ENCODE assay signal across 22 cellular contexts in genomic region chr1:2474933-2475371, GRCh38. TPM values are rescaled to one million over a fixed set of nuclear protein-coding genes. Genes with fewer than 3 reads are reported as not detected.
A peak's percentile ranks its signal among the peaks of the same experiment; 100 is the strongest.
DNase-seq lines count a peak whose midpoint lies in the region; ATAC-seq, FAIRE-seq and TF ChIP-seq lines count a peak whose summit lies in the region.
"Had no signal": no experiment of that assay in that cellular context is flagged by ENCODE, and none has a peak within 500 bp of the region (broad histone marks: within the 10 kb centered on the region; RNA-seq: fewer than 3 reads in every experiment).

No MANE protein-coding gene starts in this region.

- H3K9me3 ChIP-seq in kidney (ENCODE audit: control insufficient read depth in 1 of 2, low read length in 2 of 2): no peaks in the 10 kb centered on the region
- H3K9me3 ChIP-seq: suprapubic skin had no signal

- H3K4me1 ChIP-seq in kidney (ENCODE audit: control insufficient read depth in 1 of 2, insufficient read depth in 1 of 2, low read depth in 1 of 2, low read length in 2 of 2): peaks cover 3 to 5% of the 10 kb centered on the region in 2 donors

- intact Hi-C loops in kidney (cut with DNase I): no loop called here

- H3K4me3 ChIP-seq in kidney (ENCODE audit: low read length in 2 of 2): no peak overlapping the region
- H3K4me3 ChIP-seq: GM12878, suprapubic skin had no signal

- H3K36me3 ChIP-seq in kidney (ENCODE audit: control insufficient read depth in 1 of 2, insufficient read depth in 2 of 2, low read length in 2 of 2): no peaks in the 10 kb centered on the region
- H3K36me3 ChIP-seq: suprapubic skin had no signal

- H3K9ac ChIP-seq in kidney (ENCODE audit: low read length in 2 of 2): no peak overlapping the region

- FAIRE-seq in RCC 7860 (lab: Jason Lieb, UNC) (no peak), kidney (lab: Jason Lieb, UNC) (no peak)
- FAIRE-seq: GM12878 had no signal

- DNase-seq in COLO829 (ENCODE audit: low spot score) (peak; percentile 43), RCC 7860 (ENCODE audit: low spot score) (peak; percentile 4), kidney (peak; percentile 95), renal cortical epithelial cell (ENCODE audit: low read depth) (peak; percentile 51), DMS114 treated with DMSO at 0.1 percent for 48 hours (lab: John Stamatoyannopoulos, UW; ENCODE audit: unreplicated experiment) (no peak)
- DNase-seq: activated CD4-positive, alpha-beta memory T cell treated with anti-CD3 and anti-CD28 coated beads for 36 hours; activated naive CD4-positive, alpha-beta T cell treated with anti-CD3 and anti-CD28 coated beads, Interleukin-2, amount 50 U/mL, for 16 hours; activated T-cell treated with anti-CD3 and anti-CD28 coated beads, Interleukin-2, amount 50 U/mL, for 24 hours; Calu3; dermis blood vessel endothelial cell; mesendoderm; NCI-H1048; RPMI8226; stimulated activated CD4-positive, alpha-beta T cell treated with anti-CD3 and anti-CD28 coated beads, Interleukin-4, amount 100 ng/mL, for 1 hour had no signal

- no peak overlapping the region for H3K27ac ChIP-seq in kidney (ENCODE audit: low read depth in 2 of 2, low read length in 2 of 2)
- H3K27ac ChIP-seq: suprapubic skin had no signal

- ATAC-seq in GM21423 (IDR thresholded peaks at IDR 0.05; ENCODE audit: unreplicated experiment) (no peak), GM19035 (IDR thresholded peaks at IDR 0.05; ENCODE audit: unreplicated experiment) (no peak), GM19467 (IDR thresholded peaks at IDR 0.05; ENCODE audit: unreplicated experiment) (no peak)
- ATAC-seq: GM12878 had no signal

- no peak for TF ChIP-seq CTCF in kidney (IDR thresholded peaks at IDR 0.05; ENCODE audit: borderline replicate concordance, extremely low read depth, insufficient read depth)

RNA-seq across cellular contexts. Expression of gene PLCH2, which starts 1.1 kb away (rescaled TPM):
- total RNA-seq in kidney: 8.7 TPM
- polyA plus RNA-seq in kidney (ENCODE audit: insufficient read depth, low read depth, low replicate concordance): 7.4 TPM
- total RNA-seq in renal cortical epithelial cell: 0.05 and 0.17 TPM in 2 replicates

RNA-seq across cellular contexts. Expression of gene PANK4, which starts 51.4 kb away (rescaled TPM):
- 33.7 TPM for total RNA-seq in kidney
- 13.3 TPM for polyA plus RNA-seq in kidney (ENCODE audit: insufficient read depth, low read depth, low replicate concordance)
- 14.6 and 20.3 TPM in 2 replicates for total RNA-seq in renal cortical epithelial cell

RNA-seq across cellular contexts. Expression of gene HES5, which starts 55.1 kb away (rescaled TPM):
- total RNA-seq in kidney: 0.44 TPM
- polyA plus RNA-seq in kidney (ENCODE audit: insufficient read depth, low read depth, low replicate concordance): not detected
- total RNA-seq in renal cortical epithelial cell: not detected in 2 replicates
- total RNA-seq: Calu3; epithelial cell of proximal tubule; G401; T-helper 1 cell treated with Interleukin-12 subunit alpha and Interleukin-12 subunit beta and Interleukin-4 antibody, amounts not matched to agents 30 ng/mL and 1 ng/mL, for 36 hours had no signal
